Comparison of ENCODE assay signal across 1 cellular context in genomic region chr5:53256746-53257145, GRCh38.
TF ChIP-seq lines count a peak whose summit lies in the region.

No MANE protein-coding gene starts in this region.

TF ChIP-seq in SK-N-SH treated with all-trans-retinoic acid at 6 μM for 48 hours, 23 proteins besides CTCF, POLR2A, EP300 and RAD21 (continued from another document):
- TF ChIP-seq, protein P1, sequence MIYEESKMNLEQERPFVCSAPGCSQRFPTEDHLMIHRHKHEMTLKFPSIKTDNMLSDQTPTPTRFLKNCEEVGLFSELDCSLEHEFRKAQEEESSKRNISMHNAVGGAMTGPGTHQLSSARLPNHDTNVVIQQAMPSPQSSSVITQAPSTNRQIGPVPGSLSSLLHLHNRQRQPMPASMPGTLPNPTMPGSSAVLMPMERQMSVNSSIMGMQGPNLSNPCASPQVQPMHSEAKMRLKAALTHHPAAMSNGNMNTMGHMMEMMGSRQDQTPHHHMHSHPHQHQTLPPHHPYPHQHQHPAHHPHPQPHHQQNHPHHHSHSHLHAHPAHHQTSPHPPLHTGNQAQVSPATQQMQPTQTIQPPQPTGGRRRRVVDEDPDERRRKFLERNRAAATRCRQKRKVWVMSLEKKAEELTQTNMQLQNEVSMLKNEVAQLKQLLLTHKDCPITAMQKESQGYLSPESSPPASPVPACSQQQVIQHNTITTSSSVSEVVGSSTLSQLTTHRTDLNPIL (CRISPR knock-in tag; IDR thresholded peaks at IDR 0.05; ENCODE audit: low read depth), result no peak
- TF ChIP-seq ISL1 (CRISPR knock-in tag; IDR thresholded peaks at IDR 0.05) (no peak), ZNF8 (CRISPR knock-in tag; IDR thresholded peaks at IDR 0.05) (no peak), TOX (CRISPR knock-in tag; IDR thresholded peaks at IDR 0.05; ENCODE audit: borderline replicate concordance) (no peak), RARB (CRISPR knock-in tag; IDR thresholded peaks at IDR 0.05) (no peak), CSRNP3 (CRISPR knock-in tag; IDR thresholded peaks at IDR 0.05) (no peak), PPARA (CRISPR knock-in tag; IDR thresholded peaks at IDR 0.05; ENCODE audit: borderline replicate concordance) (no peak), TCF4 (CRISPR knock-in tag; IDR thresholded peaks at IDR 0.05; ENCODE audit: borderline replicate concordance) (no peak), ZNF565 (CRISPR knock-in tag; conservative IDR thresholded peaks at IDR 0.05; ENCODE audit: low read depth) (no peak), BACH2 (CRISPR knock-in tag; IDR thresholded peaks at IDR 0.05; ENCODE audit: borderline replicate concordance) (no peak), ESRRG (CRISPR knock-in tag; IDR thresholded peaks at IDR 0.05) (no peak), GLIS3 (CRISPR knock-in tag; IDR thresholded peaks at IDR 0.05) (no peak)
